13 cellular contexts compared by ENCODE assay signal in genomic region chr2:159946326-159946992, GRCh38. TPM values are rescaled to one million over a fixed set of nuclear protein-coding genes. Genes with fewer than 3 reads are reported as not detected.
DNase-seq lines count a peak whose midpoint lies in the region; ATAC-seq, FAIRE-seq and TF ChIP-seq lines count a peak whose summit lies in the region.
"Had no signal": no experiment of that assay in that cellular context is flagged by ENCODE, and none has a peak within 500 bp of the region (broad histone marks: within the 10 kb centered on the region; RNA-seq: fewer than 3 reads in every experiment).

No MANE protein-coding gene starts in this region.

- H3K79me2 ChIP-seq in ACC112 (ENCODE audit: control insufficient read depth, insufficient read depth, low read length, unreplicated experiment) (no peaks in the 10 kb centered on the region), GM12878 (ENCODE audit: control insufficient read depth, insufficient read depth, low read length) (no peaks in the 10 kb centered on the region)

- H2AFZ ChIP-seq in ACC112 (ENCODE audit: low read length, unreplicated experiment) = peak overlapping the region; percentile 15
- no peak overlapping the region for H2AFZ ChIP-seq in GM12878 (ENCODE audit: control insufficient read depth, low read depth, low read length)

- H3K27ac ChIP-seq in ACC112 (ENCODE audit: low read depth, low read length) (peak overlapping the region; percentile 81), GM12878 (ENCODE audit: control insufficient read depth, insufficient read depth) (no peak overlapping the region), right cardiac atrium (ENCODE audit: low read length) (no peak overlapping the region)

- POLR2A ChIA-PET in GM12878 (lab: Charles Lee) = interaction anchor here (1.2 kb wide), 1 partner anchor 31 kb away, joined by 3 read pairs; no protein-coding TSS in a partner anchor

- TF ChIP-seq RAD21 in GM12878 (IDR thresholded peaks at IDR 0.05; ENCODE audit: insufficient read depth, low read depth, low read length) = no peak

- SMC1A ChIA-PET in GM12878 (lab: Charles Lee; ENCODE audit: uncharacterized antibody, unreplicated experiment) = interaction anchor here (0.8 to 2.7 kb wide), 7 partner anchors 9 to 68 kb away, joined by 3 to 12 read pairs (median 4); no protein-coding TSS in a partner anchor

- 0 out of 2 replicates have a peak, but pooled peaks cover 4% of the 10 kb centered on the region for H3K36me3 ChIP-seq in ACC112 (ENCODE audit: insufficient read depth, low read length)
- H3K36me3 ChIP-seq in GM12878 (ENCODE audit: control insufficient read depth in 2 of 2, insufficient read depth in 2 of 2, low read length in 1 of 2) = no peaks in the 10 kb centered on the region
- H3K36me3 ChIP-seq: BE2C had no signal

- BruUV-seq in GM12878 (replicated peaks; lab: Mats Ljungman, UMichigan) = no TSS peak

- H3K4me1 ChIP-seq in ACC112 (ENCODE audit: control insufficient read depth, insufficient read depth, low read length, unreplicated experiment) (peaks cover 27% of the 10 kb centered on the region), GM12878 (ENCODE audit: control insufficient read depth, insufficient read depth, low read length) (no peaks in the 10 kb centered on the region), right cardiac atrium (ENCODE audit: control insufficient read depth, insufficient read depth, low read length) (no peaks in the 10 kb centered on the region)
- H3K4me1 ChIP-seq: BE2C had no signal

- no peaks in the 10 kb centered on the region for H4K20me1 ChIP-seq in GM12878 (ENCODE audit: control insufficient read depth, insufficient read depth)

- TF ChIP-seq POLR2A in GM12878 (IDR thresholded peaks at IDR 0.05; ENCODE audit: low read depth, low read length) = no peak

- peaks cover 36% of the 10 kb centered on the region for H3K27me3 Mint-ChIP-seq in activated CD8-positive, alpha-beta memory T cell treated with anti-CD3 and anti-CD28 coated beads, Interleukin-2, amount 10 ng/mL, durations not matched to agents 7 days and 5 days
- H3K27me3 Mint-ChIP-seq: stimulated activated naive B cell treated with anti-CD40 and anti-IgM and Interleukin-4, amounts not matched to agents 10 μg/mL and 1 μg/mL and 100 μg/mL, for 72 hours had no signal

- H3K27ac Mint-ChIP-seq in activated CD8-positive, alpha-beta memory T cell treated with anti-CD3 and anti-CD28 coated beads, Interleukin-2, amount 10 ng/mL, durations not matched to agents 7 days and 5 days = no peak overlapping the region
- H3K27ac Mint-ChIP-seq: activated CD4-positive, alpha-beta T cell treated with anti-CD3 and anti-CD28 coated beads, Interleukin-2, amount 10 ng/mL, durations not matched to agents 24 days and 14 days; activated naive CD8-positive, alpha-beta T cell; stimulated activated naive B cell treated with anti-CD40 and anti-IgM and Interleukin-4, amounts not matched to agents 10 μg/mL and 1 μg/mL and 100 μg/mL, for 72 hours had no signal

- in situ Hi-C loops in GM12878 (cut with MboI) = no loop called here

- H3K9me3 Mint-ChIP-seq in activated CD8-positive, alpha-beta memory T cell treated with anti-CD3 and anti-CD28 coated beads, Interleukin-2, amount 10 ng/mL, durations not matched to agents 7 days and 5 days (ENCODE audit: low read depth) = no peaks in the 10 kb centered on the region
- H3K9me3 Mint-ChIP-seq: activated CD4-positive, alpha-beta T cell treated with anti-CD3 and anti-CD28 coated beads, Interleukin-2, amount 10 ng/mL, durations not matched to agents 24 days and 14 days; stimulated activated naive B cell treated with anti-CD40 and anti-IgM and Interleukin-4, amounts not matched to agents 10 μg/mL and 1 μg/mL and 100 μg/mL, for 72 hours had no signal

- no peak overlapping the region for H3K4me3 Mint-ChIP-seq in activated CD8-positive, alpha-beta memory T cell treated with anti-CD3 and anti-CD28 coated beads, Interleukin-2, amount 10 ng/mL, durations not matched to agents 7 days and 5 days
- H3K4me3 Mint-ChIP-seq: activated CD4-positive, alpha-beta T cell treated with anti-CD3 and anti-CD28 coated beads, Interleukin-2, amount 10 ng/mL, durations not matched to agents 24 days and 14 days; activated naive CD8-positive, alpha-beta T cell; stimulated activated naive B cell treated with anti-CD40 and anti-IgM and Interleukin-4, amounts not matched to agents 10 μg/mL and 1 μg/mL and 100 μg/mL, for 72 hours had no signal

- FAIRE-seq in GM12878 (lab: Jason Lieb, UNC) = peak; percentile 23

- CTCF ChIA-PET in GM12878 (lab: Yijun Ruan, JAX) = interaction anchor here (0.5 to 4.6 kb wide), 4 partner anchors 7 to 131 kb away, joined by 4 to 26 read pairs (median 9); no protein-coding TSS in a partner anchor
- CTCF ChIA-PET in activated CD8-positive, alpha-beta memory T cell treated with anti-CD3 and anti-CD28 coated beads, Interleukin-2, amount 10 ng/mL, durations not matched to agents 7 days and 5 days (lab: Charles Lee) = no interaction called here

- no peak for ATAC-seq in GM12878
- peak; percentile 35 to 72 for ATAC-seq in right cardiac atrium
- no peak for ATAC-seq in GM18873 (IDR thresholded peaks at IDR 0.05; ENCODE audit: low FRiP score, unreplicated experiment)
- no peak for ATAC-seq in activated CD8-positive, alpha-beta memory T cell treated with anti-CD3 and anti-CD28 coated beads, Interleukin-2, amount 10 ng/mL, durations not matched to agents 7 days and 5 days
- ATAC-seq: stimulated activated naive B cell treated with anti-CD40 and anti-IgM and Interleukin-4, amounts not matched to agents 10 μg/mL and 1 μg/mL and 100 μg/mL, for 72 hours had no signal

- DNase-seq in M059J (ENCODE audit: low read depth) = peak; percentile 36
- DNase-seq in GM12878 (ENCODE audit: low read depth, low spot score) = no peak
- no peak for DNase-seq in right cardiac atrium
- no peak for DNase-seq in SK-N-DZ (ENCODE audit: low spot score)
- DNase-seq in activated CD8-positive, alpha-beta memory T cell treated with anti-CD3 and anti-CD28 coated beads, Interleukin-2, amount 10 ng/mL, durations not matched to agents 7 days and 5 days = no peak
- DNase-seq in 8988T = no peak
- DNase-seq: activated CD4-positive, alpha-beta T cell treated with anti-CD3 and anti-CD28 coated beads, Interleukin-2, amount 10 ng/mL, durations not matched to agents 24 days and 14 days; BE2C; NCI-H526; stimulated activated naive B cell treated with anti-CD40 and anti-IgM and Interleukin-4, amounts not matched to agents 10 μg/mL and 1 μg/mL and 100 μg/mL, for 72 hours had no signal

- H3K27me3 ChIP-seq in ACC112 (ENCODE audit: insufficient read depth, low read length) (no peaks in the 10 kb centered on the region), GM12878 (replicated peaks in 1 of 2; ENCODE audit: control insufficient read depth in 2 of 2, insufficient read depth in 2 of 2, low read length in 1 of 2) (no peaks in the 10 kb centered on the region), right cardiac atrium (ENCODE audit: control insufficient read depth, insufficient read depth) (no peaks in the 10 kb centered on the region)
- H3K27me3 ChIP-seq: BE2C had no signal

- RAD21 ChIA-PET in GM12878 (lab: Charles Lee; ENCODE audit: unreplicated experiment) = interaction anchor here (0.7 to 1.1 kb wide), 3 partner anchors 14 to 236 kb away, joined by 3 read pairs; no protein-coding TSS in a partner anchor

- no peak overlapping the region for H3K4me2 ChIP-seq in GM12878 (ENCODE audit: control insufficient read depth, insufficient read depth)

- no peaks in the 10 kb centered on the region for H3K36me3 Mint-ChIP-seq in activated CD8-positive, alpha-beta memory T cell treated with anti-CD3 and anti-CD28 coated beads, Interleukin-2, amount 10 ng/mL, durations not matched to agents 7 days and 5 days
- H3K36me3 Mint-ChIP-seq: activated naive CD8-positive, alpha-beta T cell; stimulated activated naive B cell treated with anti-CD40 and anti-IgM and Interleukin-4, amounts not matched to agents 10 μg/mL and 1 μg/mL and 100 μg/mL, for 72 hours had no signal

- H3K9ac ChIP-seq in GM12878 (ENCODE audit: control insufficient read depth, insufficient read depth, low read length) = no peak overlapping the region

- H3K4me1 Mint-ChIP-seq in activated CD8-positive, alpha-beta memory T cell treated with anti-CD3 and anti-CD28 coated beads, Interleukin-2, amount 10 ng/mL, durations not matched to agents 7 days and 5 days = no peaks in the 10 kb centered on the region
- H3K4me1 Mint-ChIP-seq: activated CD4-positive, alpha-beta T cell treated with anti-CD3 and anti-CD28 coated beads, Interleukin-2, amount 10 ng/mL, durations not matched to agents 24 days and 14 days; stimulated activated naive B cell treated with anti-CD40 and anti-IgM and Interleukin-4, amounts not matched to agents 10 μg/mL and 1 μg/mL and 100 μg/mL, for 72 hours had no signal

- intact Hi-C loops in GM12878 (cut with micrococcal nuclease; ENCODE audit: unreplicated experiment) (no loop called here), right cardiac atrium (cut with DNase I) (no loop called here)

- 0% methylated on average over 1 of the region's 1 CpG for WGBS in GM12878 (ENCODE audit: insufficient coverage, insufficient replicate concordance, low lambda C conversion rate, missing lambda C conversion rate)
- 29% methylated on average over 1 of the region's 1 CpG for WGBS in right cardiac atrium

- TF ChIP-seq EP300 in GM12878 (IDR thresholded peaks at IDR 0.05; ENCODE audit: borderline replicate concordance in 1 of 2, control insufficient read depth in 1 of 2, low read depth in 2 of 2, low read length in 2 of 2) = no peak

- H3K4me3 ChIP-seq in ACC112 (ENCODE audit: low read depth, low read length) (no peak overlapping the region; the same call in 1 of the 2 replicates), GM12878 (no peak overlapping the region), right cardiac atrium (ENCODE audit: low read length) (no peak overlapping the region)

- TF ChIP-seq CTCF in GM12878 (IDR thresholded peaks at IDR 0.05 in 2 of 3, conservative IDR thresholded peaks at IDR 0.05 in 1 of 3; ENCODE audit: control insufficient read depth in 2 of 3, extremely low read depth in 1 of 3, insufficient read depth in 1 of 3, low read depth in 3 of 3, low read length in 3 of 3) = no peak

- H3K9me3 ChIP-seq in GM12878 (replicated peaks; ENCODE audit: control insufficient read depth, insufficient read depth, low read length) (no peaks in the 10 kb centered on the region), right cardiac atrium (ENCODE audit: control insufficient read depth, low read length) (no peaks in the 10 kb centered on the region)
- H3K9me3 ChIP-seq: BE2C had no signal

RNA-seq across cellular contexts. Expression of gene LY75, which starts 41.9 kb away (rescaled TPM):
- 0.34 and 2.1 TPM in 2 replicates for total RNA-seq in M059J (2014; rRNA removed; shearing (Covaris generic))
- total RNA-seq in GM12878 (2013; cell fraction: nucleolus; rRNA removed) = 524 and 549 TPM in 2 replicates
- total RNA-seq in GM12878 (2014; rRNA removed) (89.9 and 105 TPM in 2 replicates), GM12878 (2014; rRNA removed; fragmentation: Illumina TruSeq; extraction: Trizol) (91.0 and 96.4 TPM in 2 replicates), GM12878 (2021) (61.1 and 65.2 TPM in 2 replicates), right cardiac atrium (1 to 10 TPM in 3 of 4 donors, under 1 TPM in 1; 0.89 to 1.6 (median 1.1) TPM)
- 29.9 TPM for polyA plus RNA-seq in GM12878 (2011; ENCODE audit: low read depth)
- polyA plus RNA-seq in GM12878 (2011; rRNA removed) (112 and 124 TPM in 2 replicates), GM12878 (2014; fragmentation: Illumina TruSeq; extraction: Trizol) (87.3 and 115 TPM in 2 replicates), GM12878 (2014; fragmentation: Nextera tagmentation; extraction: Ambion mirVana) (10 to 100 TPM; 17.6 to 17.8 TPM), GM12878 (2014; rRNA removed) (52.2 and 64.8 TPM in 2 replicates), GM12878 (2016; fragmentation: Nextera tagmentation; extraction: Ambion mirVana) (10 to 100 TPM; 48.7 to 55.4 TPM), right cardiac atrium (0.66 TPM)
- 69.4 and 74.5 TPM in 2 replicates for polyA plus RNA-seq in GM12878 (2011; cell fraction: cytosol; rRNA removed)
- 69.0 and 84.1 TPM in 2 replicates for polyA plus RNA-seq in GM12878 (2011; cell fraction: nucleus; rRNA removed)
- 35.4 and 61.7 TPM in 2 replicates for polyA plus RNA-seq in GM12878 (2012)
- 155 and 171 TPM in 2 replicates for polyA minus RNA-seq in GM12878 (2011; rRNA and poly(A)+ RNA removed)
- polyA minus RNA-seq in GM12878 (2011; cell fraction: cytosol; rRNA and poly(A)+ RNA removed) = 26.6 and 28.9 TPM in 2 replicates
- polyA minus RNA-seq in GM12878 (2011; cell fraction: nucleus; rRNA and poly(A)+ RNA removed) = 178 and 224 TPM in 2 replicates
- polyA plus RNA-seq in SK-N-DZ (2014; cell fraction: cytosol; rRNA removed) = not detected in 2 replicates
- not detected in 2 replicates for polyA plus RNA-seq in SK-N-DZ (2014; cell fraction: nucleus; rRNA removed)
- 10 to 100 TPM; 20.9 to 23.4 TPM for total RNA-seq in activated CD8-positive, alpha-beta memory T cell treated with anti-CD3 and anti-CD28 coated beads, Interleukin-2, amount 10 ng/mL, durations not matched to agents 7 days and 5 days

Comparison
In these comparisons a context has a peak if more than half of its experiments do, and no peak if none do; other contexts are left out.
1. ATAC-seq: peak in right cardiac atrium (2 of 2); none in GM12878 (single experiment), GM18873 (single experiment) and activated CD8-positive, alpha-beta memory T cell treated with anti-CD3 and anti-CD28 coated beads, Interleukin-2, amount 10 ng/mL, durations not matched to agents 7 days and 5 days (single experiment).